ENCODE assay signal across 1 cellular context in the genomic region with DNA sequence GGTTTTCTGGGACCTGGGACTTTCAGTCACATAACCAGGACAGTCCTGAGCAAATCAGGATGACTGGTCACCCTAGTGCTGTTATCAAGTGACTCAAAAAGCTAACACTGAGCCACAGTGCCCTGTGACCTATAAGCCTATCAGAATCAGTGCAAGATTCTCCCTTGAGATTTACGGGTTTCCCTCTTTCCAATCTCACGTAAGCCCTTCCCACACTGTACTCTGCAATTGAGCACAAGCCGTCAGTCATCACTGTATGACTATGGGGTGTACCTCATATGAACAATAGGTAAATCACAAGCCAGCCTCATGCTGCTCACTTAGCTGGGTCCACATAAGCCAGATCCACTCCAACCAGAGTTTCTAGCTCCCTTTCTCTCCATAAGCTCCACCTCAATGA.
TF ChIP-seq lines count a peak whose summit lies in the region.

No MANE protein-coding gene starts in this region.

TF ChIP-seq in WTC11, 78 proteins besides CTCF, POLR2A, EP300 and RAD21 (continued from another document):
- TF ChIP-seq, protein P1, sequence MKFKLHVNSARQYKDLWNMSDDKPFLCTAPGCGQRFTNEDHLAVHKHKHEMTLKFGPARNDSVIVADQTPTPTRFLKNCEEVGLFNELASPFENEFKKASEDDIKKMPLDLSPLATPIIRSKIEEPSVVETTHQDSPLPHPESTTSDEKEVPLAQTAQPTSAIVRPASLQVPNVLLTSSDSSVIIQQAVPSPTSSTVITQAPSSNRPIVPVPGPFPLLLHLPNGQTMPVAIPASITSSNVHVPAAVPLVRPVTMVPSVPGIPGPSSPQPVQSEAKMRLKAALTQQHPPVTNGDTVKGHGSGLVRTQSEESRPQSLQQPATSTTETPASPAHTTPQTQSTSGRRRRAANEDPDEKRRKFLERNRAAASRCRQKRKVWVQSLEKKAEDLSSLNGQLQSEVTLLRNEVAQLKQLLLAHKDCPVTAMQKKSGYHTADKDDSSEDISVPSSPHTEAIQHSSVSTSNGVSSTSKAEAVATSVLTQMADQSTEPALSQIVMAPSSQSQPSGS (CRISPR knock-in tag; IDR thresholded peaks at IDR 0.05; ENCODE audit: borderline replicate concordance, low read depth): no peak
- TF ChIP-seq, protein P2, sequence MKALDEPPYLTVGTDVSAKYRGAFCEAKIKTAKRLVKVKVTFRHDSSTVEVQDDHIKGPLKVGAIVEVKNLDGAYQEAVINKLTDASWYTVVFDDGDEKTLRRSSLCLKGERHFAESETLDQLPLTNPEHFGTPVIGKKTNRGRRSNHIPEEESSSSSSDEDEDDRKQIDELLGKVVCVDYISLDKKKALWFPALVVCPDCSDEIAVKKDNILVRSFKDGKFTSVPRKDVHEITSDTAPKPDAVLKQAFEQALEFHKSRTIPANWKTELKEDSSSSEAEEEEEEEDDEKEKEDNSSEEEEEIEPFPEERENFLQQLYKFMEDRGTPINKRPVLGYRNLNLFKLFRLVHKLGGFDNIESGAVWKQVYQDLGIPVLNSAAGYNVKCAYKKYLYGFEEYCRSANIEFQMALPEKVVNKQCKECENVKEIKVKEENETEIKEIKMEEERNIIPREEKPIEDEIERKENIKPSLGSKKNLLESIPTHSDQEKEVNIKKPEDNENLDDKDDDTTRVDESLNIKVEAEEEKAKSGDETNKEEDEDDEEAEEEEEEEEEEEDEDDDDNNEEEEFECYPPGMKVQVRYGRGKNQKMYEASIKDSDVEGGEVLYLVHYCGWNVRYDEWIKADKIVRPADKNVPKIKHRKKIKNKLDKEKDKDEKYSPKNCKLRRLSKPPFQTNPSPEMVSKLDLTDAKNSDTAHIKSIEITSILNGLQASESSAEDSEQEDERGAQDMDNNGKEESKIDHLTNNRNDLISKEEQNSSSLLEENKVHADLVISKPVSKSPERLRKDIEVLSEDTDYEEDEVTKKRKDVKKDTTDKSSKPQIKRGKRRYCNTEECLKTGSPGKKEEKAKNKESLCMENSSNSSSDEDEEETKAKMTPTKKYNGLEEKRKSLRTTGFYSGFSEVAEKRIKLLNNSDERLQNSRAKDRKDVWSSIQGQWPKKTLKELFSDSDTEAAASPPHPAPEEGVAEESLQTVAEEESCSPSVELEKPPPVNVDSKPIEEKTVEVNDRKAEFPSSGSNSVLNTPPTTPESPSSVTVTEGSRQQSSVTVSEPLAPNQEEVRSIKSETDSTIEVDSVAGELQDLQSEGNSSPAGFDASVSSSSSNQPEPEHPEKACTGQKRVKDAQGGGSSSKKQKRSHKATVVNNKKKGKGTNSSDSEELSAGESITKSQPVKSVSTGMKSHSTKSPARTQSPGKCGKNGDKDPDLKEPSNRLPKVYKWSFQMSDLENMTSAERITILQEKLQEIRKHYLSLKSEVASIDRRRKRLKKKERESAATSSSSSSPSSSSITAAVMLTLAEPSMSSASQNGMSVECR (CRISPR knock-in tag; IDR thresholded peaks at IDR 0.05; ENCODE audit: borderline replicate concordance): no peak
- no peak for TF ChIP-seq SMAD3 (CRISPR knock-in tag; IDR thresholded peaks at IDR 0.05; ENCODE audit: borderline replicate concordance)
- no peak for TF ChIP-seq ZNF138 (CRISPR knock-in tag; conservative IDR thresholded peaks at IDR 0.05)
- TF ChIP-seq, protein P3, sequence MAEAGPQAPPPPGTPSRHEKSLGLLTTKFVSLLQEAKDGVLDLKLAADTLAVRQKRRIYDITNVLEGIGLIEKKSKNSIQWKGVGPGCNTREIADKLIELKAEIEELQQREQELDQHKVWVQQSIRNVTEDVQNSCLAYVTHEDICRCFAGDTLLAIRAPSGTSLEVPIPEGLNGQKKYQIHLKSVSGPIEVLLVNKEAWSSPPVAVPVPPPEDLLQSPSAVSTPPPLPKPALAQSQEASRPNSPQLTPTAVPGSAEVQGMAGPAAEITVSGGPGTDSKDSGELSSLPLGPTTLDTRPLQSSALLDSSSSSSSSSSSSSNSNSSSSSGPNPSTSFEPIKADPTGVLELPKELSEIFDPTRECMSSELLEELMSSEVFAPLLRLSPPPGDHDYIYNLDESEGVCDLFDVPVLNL (CRISPR knock-in tag; IDR thresholded peaks at IDR 0.05; ENCODE audit: borderline replicate concordance, low read depth): no peak
- TF ChIP-seq, protein P4, sequence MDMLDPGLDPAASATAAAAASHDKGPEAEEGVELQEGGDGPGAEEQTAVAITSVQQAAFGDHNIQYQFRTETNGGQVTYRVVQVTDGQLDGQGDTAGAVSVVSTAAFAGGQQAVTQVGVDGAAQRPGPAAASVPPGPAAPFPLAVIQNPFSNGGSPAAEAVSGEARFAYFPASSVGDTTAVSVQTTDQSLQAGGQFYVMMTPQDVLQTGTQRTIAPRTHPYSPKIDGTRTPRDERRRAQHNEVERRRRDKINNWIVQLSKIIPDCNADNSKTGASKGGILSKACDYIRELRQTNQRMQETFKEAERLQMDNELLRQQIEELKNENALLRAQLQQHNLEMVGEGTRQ (CRISPR knock-in tag; IDR thresholded peaks at IDR 0.05): no peak
- TF ChIP-seq MXD4 (CRISPR knock-in tag; IDR thresholded peaks at IDR 0.05; ENCODE audit: borderline replicate concordance): no peak
- TF ChIP-seq NR2C2 (CRISPR knock-in tag; IDR thresholded peaks at IDR 0.05): no peak
- TF ChIP-seq RORB (CRISPR knock-in tag; IDR thresholded peaks at IDR 0.05): no peak
